In genomic region chr17:6455321-6455705, GRCh38 we compare ENCODE assay signal across 11 cellular contexts. TPM values are rescaled to one million over a fixed set of nuclear protein-coding genes. Genes with fewer than 3 reads are reported as not detected.
DNase-seq lines count a peak whose midpoint lies in the region; ATAC-seq, FAIRE-seq and TF ChIP-seq lines count a peak whose summit lies in the region.
"Had no signal": no experiment of that assay in that cellular context is flagged by ENCODE, and none has a peak within 500 bp of the region (broad histone marks: within the 10 kb centered on the region; RNA-seq: fewer than 3 reads in every experiment).

No MANE protein-coding gene starts in this region.

- H3K4me1 Mint-ChIP-seq in activated naive CD8-positive, alpha-beta T cell treated with anti-CD3 and anti-CD28 coated beads, Interleukin-2, amount 10 ng/mL, durations not matched to agents 7 days and 5 days, result peaks cover 9% of the 10 kb centered on the region
- H3K4me1 Mint-ChIP-seq in Caco-2 (ENCODE audit: low read depth, unreplicated experiment), result no peaks in the 10 kb centered on the region

- H3K79me2 ChIP-seq in keratinocyte (ENCODE audit: control insufficient read depth, insufficient read depth, low read length), result no peaks in the 10 kb centered on the region

- intact Hi-C loops in thyroid gland (cut with DNase I), result no loop called here
- intact Hi-C loops in Caco-2 (cut with micrococcal nuclease; ENCODE audit: unreplicated experiment), result no loop called here

- CTCF ChIA-PET in Caco-2 (lab: Charles Lee), result no interaction called here

- ATAC-seq in activated naive CD8-positive, alpha-beta T cell treated with anti-CD3 and anti-CD28 coated beads, Interleukin-2, amount 10 ng/mL, durations not matched to agents 7 days and 5 days (ENCODE audit: low read depth), result peak; percentile 83
- ATAC-seq in GM21526 (IDR thresholded peaks at IDR 0.05; ENCODE audit: low FRiP score, unreplicated experiment) (no peak), GM19035 (IDR thresholded peaks at IDR 0.05; ENCODE audit: unreplicated experiment) (no peak)

- peak in 1 of 2 donors; percentile 44 for TF ChIP-seq POLR2A in thyroid gland (IDR thresholded peaks at IDR 0.05)

- no peaks in the 10 kb centered on the region for H3K9me1 ChIP-seq in keratinocyte (ENCODE audit: control insufficient read depth, extremely low read depth, insufficient read depth, low read length)

- H3K27ac Mint-ChIP-seq in activated naive CD8-positive, alpha-beta T cell treated with anti-CD3 and anti-CD28 coated beads, Interleukin-2, amount 10 ng/mL, durations not matched to agents 7 days and 5 days, result no peak overlapping the region
- no peak overlapping the region for H3K27ac Mint-ChIP-seq in Caco-2 (ENCODE audit: unreplicated experiment)

- no peaks in the 10 kb centered on the region for H3K9me3 Mint-ChIP-seq in activated naive CD8-positive, alpha-beta T cell treated with anti-CD3 and anti-CD28 coated beads, Interleukin-2, amount 10 ng/mL, durations not matched to agents 7 days and 5 days
- H3K9me3 Mint-ChIP-seq in Caco-2 (ENCODE audit: unreplicated experiment), result no peaks in the 10 kb centered on the region

- no peaks in the 10 kb centered on the region for H4K20me1 ChIP-seq in keratinocyte (ENCODE audit: control insufficient read depth, extremely low read depth, insufficient read depth, low read length)

- H2AFZ ChIP-seq in keratinocyte (ENCODE audit: control insufficient read depth, low read length), result no peak overlapping the region

- POLR2A ChIA-PET in activated naive CD8-positive, alpha-beta T cell treated with anti-CD3 and anti-CD28 coated beads, Interleukin-2, amount 10 ng/mL, durations not matched to agents 7 days and 5 days (lab: Charles Lee), result interaction anchor here (1.2 kb wide), 1 partner anchor 11 kb away, joined by 3 read pairs; the partner anchor contains the start of gene PIMREG
- POLR2A ChIA-PET in Caco-2 (lab: Charles Lee), result interaction anchor here (0.9 kb wide), 1 partner anchor 11 kb away, joined by 4 read pairs; the partner anchor contains the start of gene PIMREG

- H3K4me2 ChIP-seq in keratinocyte (ENCODE audit: control insufficient read depth, extremely low read depth, insufficient read depth, low read depth, low read length), result no peak overlapping the region

- peak; percentile 75 for DNase-seq in activated CD8-positive, alpha-beta memory T cell treated with anti-CD3 and anti-CD28 coated beads for 24 hours
- no peak for DNase-seq in activated CD8-positive, alpha-beta memory T cell treated with anti-CD3 and anti-CD28 coated beads, Interleukin-2, amount 50 U/mL, for 48 hours
- peak; percentile 51 for DNase-seq in activated naive CD8-positive, alpha-beta T cell treated with anti-CD3 and anti-CD28 coated beads, Interleukin-2, amount 10 ng/mL, durations not matched to agents 7 days and 5 days
- DNase-seq in keratinocyte (ENCODE audit: low read depth, low spot score), result peak; percentile 11
- DNase-seq in thyroid gland, result peak; percentile 89
- no peak for DNase-seq in Caco-2
- DNase-seq: NCI-H226 had no signal

- no peak overlapping the region for H3K9ac ChIP-seq in keratinocyte (ENCODE audit: control insufficient read depth, extremely low read depth, insufficient read depth, low read length)

- 0% methylated on average over 15 of the region's 35 CpGs; no CpG with 5 or more reads in 1 of the 2 donors for WGBS in thyroid gland, 2 donors

- no TSS peak for BruUV-seq in Caco-2 (replicated peaks; lab: Mats Ljungman, UMichigan)

- FAIRE-seq in keratinocyte (lab: Jason Lieb, UNC), result no peak

- H3K27me3 ChIP-seq in keratinocyte (ENCODE audit: control insufficient read depth, extremely low read depth, insufficient read depth, low read length), result no peaks in the 10 kb centered on the region
- H3K27me3 ChIP-seq in thyroid gland, result no peaks in the 10 kb centered on the region
- H3K27me3 ChIP-seq in Caco-2 (replicated peaks; ENCODE audit: control insufficient read depth, insufficient read depth, low read length), result no peaks in the 10 kb centered on the region

- dilution Hi-C loops in keratinocyte (cut with MboI; ENCODE audit: extremely low pct_ligation_motif_present, low sequenced_read_pairs), result no loop called here

- TF ChIP-seq CTCF in keratinocyte (optimal IDR thresholded peaks at IDR 0.05 in 1 of 3, IDR thresholded peaks at IDR 0.05 in 1 of 3, conservative IDR thresholded peaks at IDR 0.05 in 1 of 3; ENCODE audit: extremely low read depth in 1 of 3, insufficient read depth in 2 of 3, low read length in 3 of 3) (no peak), thyroid gland (IDR thresholded peaks at IDR 0.05) (no peak), Caco-2 (IDR thresholded peaks at IDR 0.05; ENCODE audit: insufficient read depth in 1 of 2, low read depth in 1 of 2, low read length in 1 of 2, severe bottlenecking in 1 of 2, unreplicated experiment in 1 of 2) (no peak)

- H3K27ac ChIP-seq in keratinocyte (ENCODE audit: control insufficient read depth, insufficient read depth, low read length) (no peak overlapping the region), thyroid gland (peak overlapping the region; percentile 26 to 44 (median 37))

- H3K9me3 ChIP-seq in keratinocyte (ENCODE audit: control insufficient read depth, low read depth, low read length) (no peaks in the 10 kb centered on the region), thyroid gland (no peaks in the 10 kb centered on the region), Caco-2 (no peaks in the 10 kb centered on the region)

- H3K36me3 Mint-ChIP-seq in activated naive CD8-positive, alpha-beta T cell treated with anti-CD3 and anti-CD28 coated beads, Interleukin-2, amount 10 ng/mL, durations not matched to agents 7 days and 5 days, result no peaks in the 10 kb centered on the region
- no peaks in the 10 kb centered on the region for H3K36me3 Mint-ChIP-seq in Caco-2 (ENCODE audit: insufficient read depth, unreplicated experiment)

- H3K4me3 ChIP-seq in keratinocyte (ENCODE audit: control insufficient read depth in 2 of 3, extremely low read depth in 1 of 3, insufficient read depth in 2 of 3, low read depth in 1 of 3, low read length in 3 of 3) (no peak overlapping the region), thyroid gland (replicated peaks in 1 of 3) (peak overlapping the region in 1 of 3 donors; percentile 24), Caco-2 (ENCODE audit: low read depth, low read length) (no peak overlapping the region)

- H3K27me3 Mint-ChIP-seq in activated naive CD8-positive, alpha-beta T cell treated with anti-CD3 and anti-CD28 coated beads, Interleukin-2, amount 10 ng/mL, durations not matched to agents 7 days and 5 days, result peaks cover 22% of the 10 kb centered on the region
- no peaks in the 10 kb centered on the region for H3K27me3 Mint-ChIP-seq in Caco-2 (ENCODE audit: insufficient read depth, unreplicated experiment)

- H3K4me1 ChIP-seq in keratinocyte (ENCODE audit: control insufficient read depth, extremely low read depth, insufficient read depth, low read length), result peaks cover 3% of the 10 kb centered on the region
- H3K4me1 ChIP-seq in thyroid gland, result peaks cover 4 to 7% of the 10 kb centered on the region in 2 donors
- no peaks in the 10 kb centered on the region for H3K4me1 ChIP-seq in Caco-2

- H3K36me3 ChIP-seq in keratinocyte (ENCODE audit: control insufficient read depth in 2 of 2, extremely low read depth in 1 of 2, insufficient read depth in 2 of 2, low read length in 2 of 2), result peaks cover 0 to 2% of the 10 kb centered on the region in 2 experiments
- H3K36me3 ChIP-seq in thyroid gland, result no peaks in the 10 kb centered on the region
- H3K36me3 ChIP-seq in Caco-2 (ENCODE audit: control insufficient read depth, insufficient read depth, low read length), result no peaks in the 10 kb centered on the region

- peak overlapping the region; percentile 35 for H3K4me3 Mint-ChIP-seq in activated naive CD8-positive, alpha-beta T cell treated with anti-CD3 and anti-CD28 coated beads, Interleukin-2, amount 10 ng/mL, durations not matched to agents 7 days and 5 days
- no peak overlapping the region for H3K4me3 Mint-ChIP-seq in Caco-2 (ENCODE audit: unreplicated experiment)

RNA-seq across cellular contexts. Expression of gene PIMREG, which starts 11.1 kb away (rescaled TPM):
- 10 to 100 TPM; 20.6 to 21.1 TPM for total RNA-seq in activated naive CD8-positive, alpha-beta T cell treated with anti-CD3 and anti-CD28 coated beads, Interleukin-2, amount 10 ng/mL, durations not matched to agents 7 days and 5 days
- 1.7 to 7.5 TPM (median 6.5 TPM) in 3 replicates for polyA plus RNA-seq in keratinocyte
- polyA plus RNA-seq in keratinocyte (2011; ENCODE audit: low read depth), result not detected
- polyA plus RNA-seq in keratinocyte (2011; cell fraction: cytosol; rRNA removed), result 1.8 TPM in 2 replicates
- 1.3 TPM in 2 replicates for polyA plus RNA-seq in keratinocyte (2011; cell fraction: nucleus; rRNA removed)
- polyA plus RNA-seq in keratinocyte (2012; ENCODE audit: low replicate concordance), result 0.44 and 6.0 TPM in 2 replicates
- polyA minus RNA-seq in keratinocyte, result 1.2 to 3.3 TPM (median 2.7 TPM) in 3 replicates
- 3.1 TPM for polyA minus RNA-seq in keratinocyte (2011; cell fraction: cytosol; rRNA and poly(A)+ RNA removed)
- 0.47 and 0.95 TPM in 2 replicates for polyA minus RNA-seq in keratinocyte (2011; cell fraction: nucleus; rRNA and poly(A)+ RNA removed)
- not detected for total RNA-seq in thyroid gland
- total RNA-seq in Caco-2 (2022), result 15.8 and 15.9 TPM in 2 replicates

RNA-seq across cellular contexts. Expression of gene AIPL1, which starts 20.4 kb away (rescaled TPM):
- not detected for total RNA-seq in activated naive CD8-positive, alpha-beta T cell treated with anti-CD3 and anti-CD28 coated beads, Interleukin-2, amount 10 ng/mL, durations not matched to agents 7 days and 5 days
- polyA plus RNA-seq in keratinocyte, result not detected in 3 replicates
- not detected for polyA plus RNA-seq in keratinocyte (2011; ENCODE audit: low read depth)
- polyA plus RNA-seq in keratinocyte (2011; cell fraction: cytosol; rRNA removed), result not detected in 2 replicates
- polyA plus RNA-seq in keratinocyte (2011; cell fraction: nucleus; rRNA removed), result not detected in 2 replicates
- not detected in 2 replicates for polyA plus RNA-seq in keratinocyte (2012; ENCODE audit: low replicate concordance)
- polyA minus RNA-seq in keratinocyte, result not detected in 3 replicates
- not detected for polyA minus RNA-seq in keratinocyte (2011; cell fraction: cytosol; rRNA and poly(A)+ RNA removed)
- not detected in 2 replicates for polyA minus RNA-seq in keratinocyte (2011; cell fraction: nucleus; rRNA and poly(A)+ RNA removed)
- total RNA-seq in thyroid gland (not detected), Caco-2 (2022) (not detected in 2 replicates)
- total RNA-seq: glomerular endothelial cell, subcutaneous adipose tissue had no signal

Comparison
In these comparisons a context has a peak if more than half of its experiments do, and no peak if none do; other contexts are left out.
1. DNase-seq: peak in activated CD8-positive, alpha-beta memory T cell treated with anti-CD3 and anti-CD28 coated beads for 24 hours (single experiment), activated naive CD8-positive, alpha-beta T cell treated with anti-CD3 and anti-CD28 coated beads, Interleukin-2, amount 10 ng/mL, durations not matched to agents 7 days and 5 days (single experiment), keratinocyte (single experiment) and thyroid gland (2 of 2); none in activated CD8-positive, alpha-beta memory T cell treated with anti-CD3 and anti-CD28 coated beads, Interleukin-2, amount 50 U/mL, for 48 hours (single experiment) and Caco-2 (0 of 2).
2. RNA of gene PIMREG, which starts 11.1 kb away (total RNA-seq): 20.6 to 21.1 TPM in activated naive CD8-positive, alpha-beta T cell treated with anti-CD3 and anti-CD28 coated beads, Interleukin-2, amount 10 ng/mL, durations not matched to agents 7 days and 5 days and 15.8 to 15.9 TPM in Caco-2; not detected in thyroid gland; every median in the first group is over 10 times any median in the second.